Comparison of ENCODE assay signal across 18 cellular contexts in the genomic region with DNA sequence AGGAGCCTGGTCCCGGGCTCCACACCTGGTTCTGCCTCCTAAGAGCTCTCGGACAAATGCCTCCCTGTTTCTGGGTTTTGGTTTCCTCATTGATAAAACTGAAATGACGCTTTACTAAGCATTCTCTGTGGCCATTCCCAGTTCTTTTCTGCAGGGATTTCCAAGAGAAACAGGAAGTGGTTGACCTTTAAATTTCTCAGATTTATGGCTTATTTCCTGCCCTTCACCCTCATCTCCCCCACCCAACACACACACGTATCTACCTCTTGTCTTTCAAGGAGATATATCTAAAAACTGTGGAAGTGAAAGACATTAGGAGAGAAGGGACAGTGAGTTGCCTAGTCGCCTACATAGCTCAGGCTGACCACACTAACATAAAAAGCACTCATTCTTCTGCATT. TPM values are rescaled to one million over a fixed set of nuclear protein-coding genes. Genes with fewer than 3 reads are reported as not detected.
"Had no signal": no experiment of that assay in that cellular context is flagged by ENCODE, and none has a peak within 500 bp of the region (broad histone marks: within the 10 kb centered on the region; RNA-seq: fewer than 3 reads in every experiment).

No MANE protein-coding gene starts in this region.

- H3K27me3 ChIP-seq: body of pancreas, foreskin keratinocyte, heart left ventricle, suprapubic skin, upper lobe of left lung had no signal

- H3K4me3 ChIP-seq: body of pancreas, heart left ventricle, left ventricle myocardium inferior, suprapubic skin, upper lobe of left lung had no signal

- H3K9me3 ChIP-seq: body of pancreas, heart left ventricle, left ventricle myocardium inferior, suprapubic skin, upper lobe of left lung had no signal

- H3K4me1 Mint-ChIP-seq: activated CD4-positive, alpha-beta T cell treated with anti-CD3 and anti-CD28 coated beads, Interleukin-2, amount 10 ng/mL, durations not matched to agents 7 days and 5 days; activated T-helper 17 cell treated with anti-CD3 and anti-CD28 coated beads, Interleukin-2, amount 50 U/mL, for 72 hours; central memory CD8-positive, alpha-beta T cell had no signal

- DNase-seq: activated CD4-positive, alpha-beta T cell treated with anti-CD3 and anti-CD28 coated beads, Interleukin-2, amount 10 ng/mL, durations not matched to agents 7 days and 5 days; activated CD4-positive, CD25-positive, alpha-beta regulatory T cell; activated naive CD4-positive, alpha-beta T cell treated with anti-CD3 and anti-CD28 coated beads for 36 hours; activated T-cell treated with anti-CD3 and anti-CD28 coated beads for 4 hours; body of pancreas; foreskin keratinocyte; heart left ventricle; left ventricle myocardium inferior; right cardiac atrium; stimulated activated CD4-positive, alpha-beta T cell treated with anti-CD3 and anti-CD28 coated beads, Interleukin-12 subunit alpha, Interleukin-12 subunit beta, amount 100 ng/mL, for 4 hours; stimulated activated naive CD8-positive, alpha-beta T cell treated with anti-CD3 and anti-CD28 coated beads, Interleukin-15, Interleukin-2, amounts not matched to agents 100 U/mL and 50 U/mL, for 24 hours; T-helper 2 cell; upper lobe of left lung had no signal

- H3K4me3 Mint-ChIP-seq: activated CD4-positive, alpha-beta T cell treated with anti-CD3 and anti-CD28 coated beads, Interleukin-2, amount 10 ng/mL, durations not matched to agents 7 days and 5 days; activated naive CD4-positive, alpha-beta T cell treated with anti-CD3 and anti-CD28 coated beads for 36 hours; activated T-helper 17 cell treated with anti-CD3 and anti-CD28 coated beads, Interleukin-2, amount 50 U/mL, for 72 hours; central memory CD8-positive, alpha-beta T cell had no signal

- H3K27me3 Mint-ChIP-seq: activated CD4-positive, alpha-beta T cell treated with anti-CD3 and anti-CD28 coated beads, Interleukin-2, amount 10 ng/mL, durations not matched to agents 7 days and 5 days; activated T-helper 17 cell treated with anti-CD3 and anti-CD28 coated beads, Interleukin-2, amount 50 U/mL, for 72 hours; central memory CD8-positive, alpha-beta T cell had no signal

- H3K27ac ChIP-seq: body of pancreas, foreskin keratinocyte, heart left ventricle, left ventricle myocardium inferior, suprapubic skin, upper lobe of left lung had no signal

- H3K27ac Mint-ChIP-seq: activated CD4-positive, alpha-beta T cell treated with anti-CD3 and anti-CD28 coated beads, Interleukin-2, amount 10 ng/mL, durations not matched to agents 7 days and 5 days; activated naive CD4-positive, alpha-beta T cell treated with anti-CD3 and anti-CD28 coated beads for 36 hours; activated T-helper 17 cell treated with anti-CD3 and anti-CD28 coated beads, Interleukin-2, amount 50 U/mL, for 72 hours had no signal

- H3K36me3 ChIP-seq: heart left ventricle, left ventricle myocardium inferior, suprapubic skin, upper lobe of left lung had no signal

- H3K4me1 ChIP-seq: body of pancreas, foreskin keratinocyte, left ventricle myocardium inferior, suprapubic skin had no signal

- H3K9me3 Mint-ChIP-seq: activated CD4-positive, alpha-beta T cell treated with anti-CD3 and anti-CD28 coated beads, Interleukin-2, amount 10 ng/mL, durations not matched to agents 7 days and 5 days; activated naive CD4-positive, alpha-beta T cell treated with anti-CD3 and anti-CD28 coated beads for 36 hours; activated T-helper 17 cell treated with anti-CD3 and anti-CD28 coated beads, Interleukin-2, amount 50 U/mL, for 72 hours; central memory CD8-positive, alpha-beta T cell had no signal

- FAIRE-seq: islet of Langerhans had no signal

RNA-seq across cellular contexts. Expression of gene PIEZO2, which starts 53.0 kb away (rescaled TPM):
- total RNA-seq: activated CD4-positive, alpha-beta T cell treated with anti-CD3 and anti-CD28 coated beads, Interleukin-2, amount 10 ng/mL, durations not matched to agents 7 days and 5 days; activated CD8-positive, alpha-beta memory T cell treated with anti-CD3 and anti-CD28 coated beads for 36 hours; activated naive CD4-positive, alpha-beta T cell treated with anti-CD3 and anti-CD28 coated beads for 36 hours; activated T-helper 17 cell treated with anti-CD3 and anti-CD28 coated beads, Interleukin-2, amount 50 U/mL, for 72 hours; foreskin keratinocyte had no signal
- polyA plus RNA-seq: foreskin keratinocyte had no signal
